17 cellular contexts compared by ENCODE assay signal in the genomic region with DNA sequence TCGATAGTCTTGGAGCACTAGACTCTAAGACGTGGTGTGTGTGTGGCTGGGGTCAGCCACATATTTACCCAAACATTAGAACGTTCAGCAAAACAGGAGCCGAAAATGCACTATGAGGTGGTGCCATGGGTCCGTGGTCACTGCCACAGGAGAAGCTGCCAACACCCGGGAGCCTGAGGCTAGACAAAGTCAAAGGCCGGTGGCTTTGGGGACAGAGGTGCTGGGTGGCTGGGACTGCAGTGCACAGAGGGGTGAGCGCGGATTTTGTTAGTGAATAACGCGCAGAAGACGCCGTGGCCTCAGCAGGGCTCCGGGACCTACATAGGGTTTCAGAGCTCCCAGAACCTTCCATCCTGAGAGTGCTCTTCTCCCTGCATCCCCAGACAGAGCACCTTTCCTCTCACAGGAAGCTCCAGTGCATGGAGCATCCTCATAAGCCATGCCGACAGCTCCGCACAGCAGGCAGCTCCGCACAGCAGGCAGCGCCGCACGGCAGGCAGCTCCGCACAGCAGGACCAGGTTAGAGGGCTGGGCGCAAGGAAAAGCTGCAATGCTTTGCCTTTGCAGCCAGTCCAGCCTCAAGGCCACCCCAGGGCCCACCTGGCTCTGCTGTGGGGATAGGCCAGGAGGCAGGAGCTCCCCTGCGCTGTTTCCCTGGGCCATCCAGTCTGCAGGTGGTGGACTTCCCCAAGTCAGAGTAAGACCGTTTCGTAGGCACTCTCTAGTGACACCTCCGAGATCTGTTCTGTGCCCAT.
"Had no signal": no experiment of that assay in that cellular context is flagged by ENCODE, and none has a peak within 500 bp of the region (broad histone marks: within the 10 kb centered on the region; RNA-seq: fewer than 3 reads in every experiment).

No MANE protein-coding gene starts in this region.

- H3K36me3 ChIP-seq: brain microvascular endothelial cell had no signal

- H3K4me1 Mint-ChIP-seq: activated CD8-positive, alpha-beta memory T cell treated with anti-CD3 and anti-CD28 coated beads, Interleukin-2, amount 10 ng/mL, durations not matched to agents 7 days and 5 days; activated naive CD8-positive, alpha-beta T cell treated with anti-CD3 and anti-CD28 coated beads for 36 hours; stimulated activated naive B cell treated with anti-CD40 and anti-IgM and Interleukin-4, amounts not matched to agents 10 μg/mL and 1 μg/mL and 100 μg/mL, for 72 hours; T-cell had no signal

- H3K27me3 ChIP-seq: brain microvascular endothelial cell had no signal

- H3K27ac Mint-ChIP-seq: activated CD4-positive, alpha-beta memory T cell treated with anti-CD3 and anti-CD28 coated beads for 36 hours; activated CD8-positive, alpha-beta memory T cell treated with anti-CD3 and anti-CD28 coated beads, Interleukin-2, amount 10 ng/mL, durations not matched to agents 7 days and 5 days; activated naive CD8-positive, alpha-beta T cell treated with anti-CD3 and anti-CD28 coated beads for 36 hours; dendritic cell treated with granulocyte-macrophage colony-stimulating factor and Interleukin-4, amounts not matched to agents 40 ng/mL and 50 ng/mL, for 4 days; effector memory CD8-positive, alpha-beta T cell; natural killer cell treated with Interleukin-12 subunit alpha and Interleukin-12 subunit beta and Interleukin-15 and Interleukin-18, amount 100 ng/mL, for 72 hours; stimulated activated naive B cell treated with anti-CD40 and anti-IgM and Interleukin-4, amounts not matched to agents 10 μg/mL and 1 μg/mL and 100 μg/mL, for 72 hours; T-cell had no signal

- H3K36me3 Mint-ChIP-seq: activated CD4-positive, alpha-beta memory T cell treated with anti-CD3 and anti-CD28 coated beads for 36 hours; activated CD8-positive, alpha-beta memory T cell treated with anti-CD3 and anti-CD28 coated beads, Interleukin-2, amount 10 ng/mL, durations not matched to agents 7 days and 5 days; activated naive CD8-positive, alpha-beta T cell treated with anti-CD3 and anti-CD28 coated beads for 36 hours; natural killer cell treated with Interleukin-12 subunit alpha and Interleukin-12 subunit beta and Interleukin-15 and Interleukin-18, amount 100 ng/mL, for 72 hours; stimulated activated naive B cell treated with anti-CD40 and anti-IgM and Interleukin-4, amounts not matched to agents 10 μg/mL and 1 μg/mL and 100 μg/mL, for 72 hours; T-cell had no signal

- DNase-seq: activated CD4-positive, alpha-beta memory T cell treated with anti-CD3 and anti-CD28 coated beads for 36 hours; activated CD8-positive, alpha-beta memory T cell treated with anti-CD3 and anti-CD28 coated beads, Interleukin-2, amount 10 ng/mL, durations not matched to agents 7 days and 5 days; activated naive CD8-positive, alpha-beta T cell treated with anti-CD3 and anti-CD28 coated beads for 36 hours; activated T-cell treated with anti-CD3 and anti-CD28 coated beads, Interleukin-2, amount 50 U/mL, for 1 hour; amygdala; brain microvascular endothelial cell; effector memory CD8-positive, alpha-beta T cell; foreskin melanocyte; nucleus accumbens; stimulated activated naive B cell treated with anti-CD40 and anti-IgM and Interleukin-4, amounts not matched to agents 10 μg/mL and 1 μg/mL and 100 μg/mL, for 72 hours; T-cell; T-helper 9 cell; trophoblast cell had no signal

- H3K27ac ChIP-seq: brain microvascular endothelial cell, epithelial cell of prostate had no signal

- H3K27me3 Mint-ChIP-seq: activated CD4-positive, alpha-beta memory T cell treated with anti-CD3 and anti-CD28 coated beads for 36 hours; activated CD8-positive, alpha-beta memory T cell treated with anti-CD3 and anti-CD28 coated beads, Interleukin-2, amount 10 ng/mL, durations not matched to agents 7 days and 5 days; activated naive CD8-positive, alpha-beta T cell treated with anti-CD3 and anti-CD28 coated beads for 36 hours; dendritic cell treated with granulocyte-macrophage colony-stimulating factor and Interleukin-4, amounts not matched to agents 40 ng/mL and 50 ng/mL, for 4 days; natural killer cell treated with Interleukin-12 subunit alpha and Interleukin-12 subunit beta and Interleukin-15 and Interleukin-18, amount 100 ng/mL, for 72 hours had no signal

- H3K4me3 Mint-ChIP-seq: activated CD4-positive, alpha-beta memory T cell treated with anti-CD3 and anti-CD28 coated beads for 36 hours; activated CD8-positive, alpha-beta memory T cell treated with anti-CD3 and anti-CD28 coated beads, Interleukin-2, amount 10 ng/mL, durations not matched to agents 7 days and 5 days; activated naive CD8-positive, alpha-beta T cell treated with anti-CD3 and anti-CD28 coated beads for 36 hours; dendritic cell treated with granulocyte-macrophage colony-stimulating factor and Interleukin-4, amounts not matched to agents 40 ng/mL and 50 ng/mL, for 4 days; effector memory CD8-positive, alpha-beta T cell; natural killer cell treated with Interleukin-12 subunit alpha and Interleukin-12 subunit beta and Interleukin-15 and Interleukin-18, amount 100 ng/mL, for 72 hours; stimulated activated naive B cell treated with anti-CD40 and anti-IgM and Interleukin-4, amounts not matched to agents 10 μg/mL and 1 μg/mL and 100 μg/mL, for 72 hours; T-cell had no signal

- H3K9me3 Mint-ChIP-seq: activated CD4-positive, alpha-beta memory T cell treated with anti-CD3 and anti-CD28 coated beads for 36 hours; activated naive CD8-positive, alpha-beta T cell treated with anti-CD3 and anti-CD28 coated beads for 36 hours; dendritic cell treated with granulocyte-macrophage colony-stimulating factor and Interleukin-4, amounts not matched to agents 40 ng/mL and 50 ng/mL, for 4 days; effector memory CD8-positive, alpha-beta T cell; natural killer cell treated with Interleukin-12 subunit alpha and Interleukin-12 subunit beta and Interleukin-15 and Interleukin-18, amount 100 ng/mL, for 72 hours; stimulated activated naive B cell treated with anti-CD40 and anti-IgM and Interleukin-4, amounts not matched to agents 10 μg/mL and 1 μg/mL and 100 μg/mL, for 72 hours; T-cell had no signal

- ATAC-seq: activated CD4-positive, CD25-positive, alpha-beta regulatory T cell treated with anti-CD3 and anti-CD28 coated beads, Interleukin-2, amount 50 U/mL, for 24 hours; activated CD8-positive, alpha-beta memory T cell treated with anti-CD3 and anti-CD28 coated beads, Interleukin-2, amount 10 ng/mL, durations not matched to agents 7 days and 5 days; effector memory CD8-positive, alpha-beta T cell; natural killer cell treated with Interleukin-12 subunit alpha and Interleukin-12 subunit beta and Interleukin-15 and Interleukin-18, amount 100 ng/mL, for 72 hours; stimulated activated naive B cell treated with anti-CD40 and anti-IgM and Interleukin-4, amounts not matched to agents 10 μg/mL and 1 μg/mL and 100 μg/mL, for 72 hours; T-cell had no signal
